Comparison of ENCODE assay signal across 15 cellular contexts in the genomic region with DNA sequence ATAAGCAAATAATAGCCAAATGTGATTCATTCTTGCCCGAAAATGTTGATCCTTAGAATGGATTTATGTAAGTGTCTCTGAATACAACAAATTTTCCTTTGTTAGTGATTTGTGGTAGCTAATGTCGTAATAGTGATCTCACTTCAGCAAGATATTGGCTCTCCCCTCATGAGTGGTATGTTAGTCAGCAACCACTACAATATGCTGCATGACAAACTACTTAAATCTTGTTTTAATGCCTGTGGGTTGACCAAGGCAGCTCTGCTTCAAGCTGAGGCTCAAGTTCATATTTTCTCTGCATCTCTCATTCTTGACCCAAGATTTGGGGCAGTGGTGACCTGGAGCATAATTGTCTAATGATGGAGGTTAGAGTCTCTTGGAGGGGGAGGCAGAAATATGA. TPM values are rescaled to one million over a fixed set of nuclear protein-coding genes. Genes with fewer than 3 reads are reported as not detected.
DNase-seq lines count a peak whose midpoint lies in the region; ATAC-seq and TF ChIP-seq lines count a peak whose summit lies in the region.
"Had no signal": no experiment of that assay in that cellular context is flagged by ENCODE, and none has a peak within 500 bp of the region (broad histone marks: within the 10 kb centered on the region; RNA-seq: fewer than 3 reads in every experiment).

No MANE protein-coding gene starts in this region.

- no peaks in the 10 kb centered on the region for H3K9me3 ChIP-seq in gastrocnemius medialis

- no peaks in the 10 kb centered on the region for H3K27me3 ChIP-seq in gastrocnemius medialis

- in situ Hi-C loops in gastrocnemius medialis (cut with MboI; ENCODE audit: low sequenced_read_pairs in 4 of 4) = no loop called here

- intact Hi-C loops in gastrocnemius medialis (cut with DNase I; ENCODE audit: low total_unique reads) = no loop called here

- no peaks in the 10 kb centered on the region for H3K36me3 ChIP-seq in gastrocnemius medialis

- peaks cover 24 to 25% of the 10 kb centered on the region in 2 donors for H3K4me1 ChIP-seq in gastrocnemius medialis

- H3K27ac ChIP-seq in gastrocnemius medialis = no peak overlapping the region
- H3K27ac ChIP-seq: VCaP had no signal

- ATAC-seq in GM21423 (IDR thresholded peaks at IDR 0.05; ENCODE audit: unreplicated experiment) = no peak
- ATAC-seq in gastrocnemius medialis = no peak
- ATAC-seq: natural killer cell had no signal

- TF ChIP-seq CTCF in AG09309 (IDR thresholded peaks at IDR 0.05; ENCODE audit: control insufficient read depth, insufficient read depth, low read depth, low read length, missing control alignments) = no peak
- TF ChIP-seq CTCF in gastrocnemius medialis (IDR thresholded peaks at IDR 0.05 in 4 of 5, conservative IDR thresholded peaks at IDR 0.05 in 1 of 5) = no peak

- peak; percentile 99 for DNase-seq in AG09309 (ENCODE audit: low read depth)
- peak; percentile 95 for DNase-seq in HT1080 (ENCODE audit: low read depth)
- peak; percentile 87 for DNase-seq in astrocyte of the hippocampus (ENCODE audit: low read depth, low spot score)
- peak; percentile 77 for DNase-seq in kidney glomerular epithelial cell (lab: John Stamatoyannopoulos, UW)
- DNase-seq in gastrocnemius medialis = no peak
- DNase-seq in activated CD4-positive, CD25-positive, alpha-beta regulatory T cell treated with anti-CD3 and anti-CD28 coated beads, Interleukin-2, amount 50 U/mL, for 72 hours = no peak
- DNase-seq in NCI-H446 (lab: John Stamatoyannopoulos, UW) = no peak
- DNase-seq: activated T-cell treated with anti-CD3 and anti-CD28 coated beads for 4 hours, GOT3, islet precursor cell, KBM-7, natural killer cell, NCI-H446 treated with DMSO at 0.1 percent for 48 hours had no signal

- no peak for TF ChIP-seq POLR2A in gastrocnemius medialis (IDR thresholded peaks at IDR 0.05)

- H3K4me3 ChIP-seq in AG09309 (ENCODE audit: control insufficient read depth, low read depth, low read length) (no peak overlapping the region), gastrocnemius medialis (no peak overlapping the region)

RNA-seq across cellular contexts. Expression of a gene that starts 49.8 kb away (rescaled TPM):
- total RNA-seq in HT1080 (2014; rRNA removed; shearing (Covaris generic)) = 0.13 and 0.26 TPM in 2 replicates
- 1.7 and 2.2 TPM in 2 replicates for polyA plus RNA-seq in HT1080 (2015; cell fraction: cytosol; rRNA removed)
- polyA plus RNA-seq in HT1080 (2015; cell fraction: nucleus; rRNA removed) = 2.0 and 3.0 TPM in 2 replicates
- total RNA-seq in gastrocnemius medialis = 10 to 100 TPM; 57.6 to 94.0 (median 79.6) TPM
- total RNA-seq: natural killer cell had no signal

Comparison
In these comparisons a context has a peak if more than half of its experiments do, and no peak if none do; other contexts are left out.
1. DNase-seq: peak in AG09309 (single experiment), HT1080 (single experiment), astrocyte of the hippocampus (single experiment) and kidney glomerular epithelial cell (single experiment); none in gastrocnemius medialis (0 of 2), activated CD4-positive, CD25-positive, alpha-beta regulatory T cell treated with anti-CD3 and anti-CD28 coated beads, Interleukin-2, amount 50 U/mL, for 72 hours (single experiment) and NCI-H446 (0 of 2).
2. RNA of a gene that starts 49.8 kb away (total RNA-seq): 57.6 to 94.0 TPM in gastrocnemius medialis; 0.13 to 0.26 TPM in HT1080; every median in the first group is over 10 times any median in the second.